ENCODE assay signal across 14 cellular contexts in the genomic region with DNA sequence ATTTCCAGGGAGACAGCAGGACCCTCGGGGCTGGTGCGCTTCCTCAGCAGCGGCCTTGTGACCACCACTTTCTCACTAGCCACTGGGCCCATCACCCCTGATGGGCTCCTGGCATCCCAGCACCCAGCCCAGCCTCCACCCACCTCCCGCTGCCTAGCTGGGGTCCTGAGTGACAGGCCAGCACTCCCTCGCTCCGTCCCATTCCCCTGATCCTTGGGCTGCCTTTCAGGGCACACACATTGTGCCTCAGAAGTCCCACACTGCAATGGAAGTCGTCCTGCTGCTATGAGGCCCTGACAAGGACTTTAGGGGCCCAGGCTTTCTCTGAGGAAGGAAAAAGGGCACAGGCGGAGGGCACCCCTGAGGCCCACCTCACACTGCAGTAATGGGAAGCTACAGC. TPM values are rescaled to one million over a fixed set of nuclear protein-coding genes. Genes with fewer than 3 reads are reported as not detected.
"Had no signal": no experiment of that assay in that cellular context is flagged by ENCODE, and none has a peak within 500 bp of the region (broad histone marks: within the 10 kb centered on the region; RNA-seq: fewer than 3 reads in every experiment).

No MANE protein-coding gene starts in this region.

- H3K9me3 ChIP-seq: right lobe of liver had no signal

- ATAC-seq: activated T-helper 17 cell treated with anti-CD3 and anti-CD28 coated beads, Interleukin-2, amount 50 U/mL, for 72 hours; esophagus mucosa; left colon; natural killer cell; right lobe of liver; WTC11 had no signal

- H3K4me1 ChIP-seq: right lobe of liver had no signal

- H3K27me3 ChIP-seq: right lobe of liver had no signal

- H3K36me3 ChIP-seq: right lobe of liver, thoracic aorta had no signal

- H3K27ac ChIP-seq: right lobe of liver, thoracic aorta had no signal

- DNase-seq: activated naive CD4-positive, alpha-beta T cell treated with anti-CD3 and anti-CD28 coated beads, Interleukin-2, amount 50 U/mL, for 16 hours; glutamatergic neuron; natural killer cell; nucleus accumbens; T-helper 2 cell had no signal

- H3K4me3 ChIP-seq: right lobe of liver, thoracic aorta had no signal

RNA-seq across cellular contexts. Expression of a gene that starts 12.4 kb away (rescaled TPM):
- total RNA-seq: activated CD4-positive, alpha-beta T cell treated with anti-CD3 and anti-CD28 coated beads, Interleukin-2, amount 10 ng/mL, durations not matched to agents 7 days and 5 days; fibroblast of villous mesenchyme; ureter had no signal
